In the genomic region with DNA sequence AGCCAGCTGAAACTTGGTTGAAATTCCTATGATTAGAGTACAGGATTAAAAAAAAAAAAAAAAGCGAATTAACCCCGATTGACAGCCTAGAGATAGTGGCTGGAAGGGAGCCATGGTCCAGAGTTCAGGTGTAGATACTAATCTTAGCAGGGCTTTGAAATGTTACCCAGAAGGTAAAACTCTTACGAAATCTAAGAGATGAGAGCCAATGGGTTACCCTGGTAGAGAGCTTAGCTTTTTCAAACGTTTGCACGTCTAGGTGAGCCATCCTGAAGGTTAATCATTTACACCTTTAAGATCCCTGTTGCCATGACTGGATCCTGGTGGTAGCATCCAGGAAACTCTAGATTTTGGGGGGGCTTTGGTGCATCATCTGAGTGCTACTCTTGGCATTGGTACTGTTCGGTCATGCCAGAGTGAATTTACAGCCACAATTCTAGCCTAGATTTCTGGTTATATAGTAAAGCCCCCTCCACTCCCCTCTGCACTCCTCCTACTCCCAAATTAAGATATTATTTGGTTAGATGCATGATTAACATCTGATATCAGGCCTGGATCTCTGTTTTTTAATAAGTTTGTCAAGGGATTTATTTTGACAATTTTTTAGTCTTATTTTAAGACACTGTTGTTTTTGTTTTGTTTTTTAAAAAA, we compare ENCODE assay signal across 8 cellular contexts. TPM values are rescaled to one million over a fixed set of nuclear protein-coding genes. Genes with fewer than 3 reads are reported as not detected.
DNase-seq lines count a peak whose midpoint lies in the region; ATAC-seq and FAIRE-seq lines count a peak whose summit lies in the region.

No MANE protein-coding gene starts in this region.

- POLR2A ChIA-PET in T-cell (lab: Charles Lee) = interaction anchor here in 1 of 2 donors (0.5 kb wide), 1 partner anchor 60 kb away, joined by 4 read pairs; no protein-coding TSS in a partner anchor

- peak overlapping the region; percentile 98 for H3K27ac Mint-ChIP-seq in T-cell

- peaks cover 61 to 68% (median 64%) of the 10 kb centered on the region in 3 donors for H3K4me1 Mint-ChIP-seq in T-cell

- H3K9me3 Mint-ChIP-seq in T-cell = no peaks in the 10 kb centered on the region

- peak overlapping the region; percentile 81 for H3K4me3 ChIP-seq in skeletal muscle cell (ENCODE audit: low read depth, low read length)

- ATAC-seq in T-cell (replicated peaks in 1 of 4) (no peak), HG02970 (IDR thresholded peaks at IDR 0.05; ENCODE audit: low FRiP score, unreplicated experiment) (no peak)

- no peaks in the 10 kb centered on the region for H3K36me3 Mint-ChIP-seq in T-cell

- FAIRE-seq in GM19239 (lab: Jason Lieb, UNC) = peak; percentile 11

- CTCF ChIA-PET in T-cell (lab: Charles Lee) = interaction anchor here (0.6 to 3.0 kb wide), 2 partner anchors 19 to 46 kb away, joined by 4 to 13 read pairs; no protein-coding TSS in a partner anchor

- H3K4me3 Mint-ChIP-seq in T-cell = peak overlapping the region; percentile 96 to 99 (median 99)

- H3K27me3 Mint-ChIP-seq in T-cell = no peaks in the 10 kb centered on the region

- DNase-seq in GM19239 (ENCODE audit: insufficient read length, low spot score) = no peak
- no peak for DNase-seq in T-cell
- peak; percentile 22 for DNase-seq in glomerular visceral epithelial cell (ENCODE audit: extremely low spot score)
- DNase-seq in skeletal muscle cell (ENCODE audit: low read depth) = no peak
- no peak for DNase-seq in SK-N-DZ (ENCODE audit: low spot score)
- DNase-seq in NOMO-1 treated with dmso at 0.1 percent for 144 hours (lab: John Stamatoyannopoulos, UW; ENCODE audit: unreplicated experiment) = no peak
- no peak for DNase-seq in NCI-H446 (lab: John Stamatoyannopoulos, UW)

RNA-seq across cellular contexts. Expression of gene AGFG2, which starts 1.2 kb away (rescaled TPM):
- 10 to 100 TPM; 26.2 to 54.6 (median 40.2) TPM for total RNA-seq in T-cell
- 8.0 and 8.1 TPM in 2 replicates for polyA plus RNA-seq in SK-N-DZ (2014; cell fraction: cytosol; rRNA removed)
- 10.2 and 15.8 TPM in 2 replicates for polyA plus RNA-seq in SK-N-DZ (2014; cell fraction: nucleus; rRNA removed)

RNA-seq across cellular contexts. Expression of gene SAP25, which starts 33.5 kb away (rescaled TPM):
- 100 to 1,000 TPM in 3 of 5 donors, 10 to 100 TPM in 2; 61.2 to 129 (median 107) TPM for total RNA-seq in T-cell
- not detected in 2 replicates for polyA plus RNA-seq in SK-N-DZ (2014; cell fraction: cytosol; rRNA removed)
- 2.6 and 6.2 TPM in 2 replicates for polyA plus RNA-seq in SK-N-DZ (2014; cell fraction: nucleus; rRNA removed)

RNA-seq across cellular contexts. Expression of gene LRCH4, which starts 45.7 kb away (rescaled TPM):
- 100 to 1,000 TPM; 328 to 377 (median 362) TPM for total RNA-seq in T-cell
- 8.1 and 16.8 TPM in 2 replicates for polyA plus RNA-seq in SK-N-DZ (2014; cell fraction: cytosol; rRNA removed)
- polyA plus RNA-seq in SK-N-DZ (2014; cell fraction: nucleus; rRNA removed) = 91.4 and 122 TPM in 2 replicates

RNA-seq across cellular contexts. Expression of gene FBXO24, which starts 45.9 kb away (rescaled TPM):
- 1 to 10 TPM in 3 of 5 donors, under 1 TPM in 2; 0.70 to 1.7 (median 1.3) TPM for total RNA-seq in T-cell
- 0.50 and 1.3 TPM in 2 replicates for polyA plus RNA-seq in SK-N-DZ (2014; cell fraction: cytosol; rRNA removed)
- polyA plus RNA-seq in SK-N-DZ (2014; cell fraction: nucleus; rRNA removed) = 0.87 and 0.98 TPM in 2 replicates

RNA-seq across cellular contexts. Expression of gene NYAP1, which starts 56.5 kb away (rescaled TPM):
- total RNA-seq in T-cell = 1 to 10 TPM in 2 of 5 donors, under 1 TPM in 3; 0.50 to 1.4 (median 0.99) TPM
- polyA plus RNA-seq in SK-N-DZ (2014; cell fraction: cytosol; rRNA removed) = 3.8 and 8.3 TPM in 2 replicates
- 4.8 and 8.2 TPM in 2 replicates for polyA plus RNA-seq in SK-N-DZ (2014; cell fraction: nucleus; rRNA removed)
